ENCODE assay signal across 8 cellular contexts in genomic region chr1:151006331-151007052, GRCh38. TPM values are rescaled to one million over a fixed set of nuclear protein-coding genes. Genes with fewer than 3 reads are reported as not detected.
DNase-seq lines count a peak whose midpoint lies in the region; ATAC-seq, FAIRE-seq and TF ChIP-seq lines count a peak whose summit lies in the region.

Gene MINDY1, minus strand, starts transcription at chr1:151006902. Its CDS starts 4,285 bp downstream, at chr1:151002617.

- H3K9me3 Mint-ChIP-seq in astrocyte (ENCODE audit: unreplicated experiment) = no peaks in the 10 kb centered on the region

- no peak for FAIRE-seq in astrocyte (lab: Jason Lieb, UNC)

- peaks cover 5% of the 10 kb centered on the region for H3K36me3 Mint-ChIP-seq in astrocyte (ENCODE audit: low read depth, unreplicated experiment)

- intact Hi-C loops in left ventricle myocardium inferior (cut with micrococcal nuclease) = loop anchor here (10.0 kb wide), 1 partner anchor 58 kb away; the partner anchor contains the start of gene MLLT11
- intact Hi-C loops in ovary (cut with DNase I) = no loop called here

- no peak for TF ChIP-seq EP300 in ovary (IDR thresholded peaks at IDR 0.05)

- peaks cover 39% of the 10 kb centered on the region for H3K4me1 Mint-ChIP-seq in astrocyte (ENCODE audit: low read depth, unreplicated experiment)

- H3K4me1 ChIP-seq in ACC112 (ENCODE audit: control insufficient read depth, insufficient read depth, low read length, unreplicated experiment) (peaks cover 32% of the 10 kb centered on the region), RWPE2 (ENCODE audit: insufficient read depth, poor library complexity, severe bottlenecking) (peaks cover 18% of the 10 kb centered on the region), astrocyte (ENCODE audit: insufficient read depth, low read length) (peaks cover 47% of the 10 kb centered on the region), left ventricle myocardium inferior (peaks cover 93% of the 10 kb centered on the region), ovary (ENCODE audit: insufficient read depth) (peaks cover 9% of the 10 kb centered on the region)

- H3K27me3 Mint-ChIP-seq in astrocyte (ENCODE audit: low read depth, unreplicated experiment) = no peaks in the 10 kb centered on the region

- H3K4me2 ChIP-seq in astrocyte (ENCODE audit: low read length) = peak within 1 kb of the TSS; percentile 99

- peak; percentile 59 for TF ChIP-seq POLR2A in ovary (IDR thresholded peaks at IDR 0.05)

- H3K27ac Mint-ChIP-seq in astrocyte (ENCODE audit: unreplicated experiment) = peak within 1 kb of the TSS; percentile 99

- H3K4me3 ChIP-seq in ACC112 (ENCODE audit: low read depth, low read length) = peak within 1 kb of the TSS; percentile 90
- H3K4me3 ChIP-seq in RWPE2 (ENCODE audit: severe bottlenecking) = peak within 1 kb of the TSS; percentile 30
- H3K4me3 ChIP-seq in astrocyte (ENCODE audit: insufficient read depth, low read depth, low read length) = peak within 1 kb of the TSS; percentile 64
- peak within 1 kb of the TSS; percentile 79 for H3K4me3 ChIP-seq in left ventricle myocardium inferior
- H3K4me3 ChIP-seq in ovary = peak within 1 kb of the TSS; percentile 74

- H3K27me3 ChIP-seq in ACC112 (ENCODE audit: insufficient read depth, low read length) (no peaks in the 10 kb centered on the region), RWPE2 (ENCODE audit: insufficient read depth, poor library complexity, severe bottlenecking) (no peaks in the 10 kb centered on the region), astrocyte (ENCODE audit: insufficient read depth, low read length) (no peaks in the 10 kb centered on the region), left ventricle myocardium inferior (ENCODE audit: low read depth) (no peaks in the 10 kb centered on the region), ovary (no peaks in the 10 kb centered on the region)

- ATAC-seq in RWPE2 (ENCODE audit: low read depth) (peak; percentile 85), HG03139 (IDR thresholded peaks at IDR 0.05; ENCODE audit: unreplicated experiment) (no peak)

- peak within 1 kb of the TSS; percentile 94 for H3K27ac ChIP-seq in ACC112 (ENCODE audit: low read depth, low read length)
- peak within 1 kb of the TSS; percentile 75 for H3K27ac ChIP-seq in RWPE2 (ENCODE audit: poor library complexity, severe bottlenecking)
- H3K27ac ChIP-seq in astrocyte (ENCODE audit: low read depth, low read length) = peak within 1 kb of the TSS; percentile 85
- peak within 1 kb of the TSS; percentile 94 for H3K27ac ChIP-seq in left ventricle myocardium inferior (replicated peaks)
- H3K27ac ChIP-seq in ovary = peak within 1 kb of the TSS; percentile 83 to 86

- peak within 1 kb of the TSS; percentile 95 for H3K9ac ChIP-seq in astrocyte (ENCODE audit: low read length)

- WGBS in ovary, 3 donors = 0 to 1% (median 0%) methylated on average over 18 of the region's 18 CpGs

- H3K79me2 ChIP-seq in ACC112 (ENCODE audit: control insufficient read depth, insufficient read depth, low read length, unreplicated experiment) = peaks cover 12% of the 10 kb centered on the region
- peaks cover 6% of the 10 kb centered on the region for H3K79me2 ChIP-seq in astrocyte (ENCODE audit: insufficient read depth, low read length)

- H2AFZ ChIP-seq in ACC112 (ENCODE audit: low read length, unreplicated experiment) = peak within 1 kb of the TSS; percentile 76
- peak within 1 kb of the TSS; percentile 82 for H2AFZ ChIP-seq in astrocyte (ENCODE audit: low read depth, low read length)

- no peaks in the 10 kb centered on the region for H3K36me3 ChIP-seq in ACC112 (ENCODE audit: insufficient read depth, low read length)
- H3K36me3 ChIP-seq in RWPE2 (ENCODE audit: low read depth) = no peaks in the 10 kb centered on the region; the same call in 1 of the 2 replicates
- no peaks in the 10 kb centered on the region for H3K36me3 ChIP-seq in astrocyte (ENCODE audit: insufficient read depth, low read length)
- H3K36me3 ChIP-seq in left ventricle myocardium inferior = peaks cover 12% of the 10 kb centered on the region
- no peaks in the 10 kb centered on the region for H3K36me3 ChIP-seq in ovary

- peak within 1 kb of the TSS; percentile 95 for H3K4me3 Mint-ChIP-seq in astrocyte (ENCODE audit: unreplicated experiment)

- H3K9me3 ChIP-seq in RWPE2 (ENCODE audit: severe bottlenecking) = no peaks in the 10 kb centered on the region
- H3K9me3 ChIP-seq in astrocyte (ENCODE audit: insufficient read depth, low read depth, low read length) = no peaks in the 10 kb centered on the region
- no peaks in the 10 kb centered on the region for H3K9me3 ChIP-seq in left ventricle myocardium inferior (replicated peaks)
- H3K9me3 ChIP-seq in ovary = no peaks in the 10 kb centered on the region

- TF ChIP-seq CTCF in GM12874 (IDR thresholded peaks at IDR 0.05; ENCODE audit: insufficient read depth, low read depth, low read length) = peak; percentile 51
- peak; percentile 49 for TF ChIP-seq CTCF in RWPE2 (IDR thresholded peaks at IDR 0.05; ENCODE audit: poor library complexity, severe bottlenecking)
- TF ChIP-seq CTCF in astrocyte (IDR thresholded peaks at IDR 0.05; ENCODE audit: insufficient read depth, low read depth, low read length) = peak; percentile 47
- TF ChIP-seq CTCF in left ventricle myocardium inferior (IDR thresholded peaks at IDR 0.05; ENCODE audit: borderline replicate concordance) = peak; percentile 62
- peak in 2 of 3 donors; percentile 60 to 74 for TF ChIP-seq CTCF in ovary (IDR thresholded peaks at IDR 0.05)

- DNase-seq in LoVo (ENCODE audit: low spot score) = peak; percentile 78
- peak; percentile 60 for DNase-seq in RWPE2 (ENCODE audit: low spot score)
- DNase-seq in astrocyte (ENCODE audit: low read depth) = peak; percentile 81
- peak; percentile 49 for DNase-seq in left ventricle myocardium inferior
- peak; percentile 63 to 78 (median 66) for DNase-seq in ovary

- no peaks in the 10 kb centered on the region for H4K20me1 ChIP-seq in astrocyte (ENCODE audit: insufficient read depth, low read length)

RNA-seq across cellular contexts. Expression of gene MINDY1, which starts in this region (rescaled TPM):
- 8.5 and 8.8 TPM in 2 replicates for total RNA-seq in astrocyte
- 44.3 TPM for total RNA-seq in left ventricle myocardium inferior
- 10 to 100 TPM; 17.1 to 35.6 (median 26.9) TPM for total RNA-seq in ovary
- 10 to 100 TPM; 22.1 to 33.0 TPM for polyA plus RNA-seq in ovary

Comparison
In these comparisons a context has a peak if more than half of its experiments do, and no peak if none do; other contexts are left out.
1. H3K4me3 ChIP-seq: peak in every context shown above with its lines; median percentile 90 in ACC112; 79 in left ventricle myocardium inferior; 74 in ovary; 64 in astrocyte; 30 in RWPE2.